ENCODE assay signal across 8 cellular contexts in the genomic region with DNA sequence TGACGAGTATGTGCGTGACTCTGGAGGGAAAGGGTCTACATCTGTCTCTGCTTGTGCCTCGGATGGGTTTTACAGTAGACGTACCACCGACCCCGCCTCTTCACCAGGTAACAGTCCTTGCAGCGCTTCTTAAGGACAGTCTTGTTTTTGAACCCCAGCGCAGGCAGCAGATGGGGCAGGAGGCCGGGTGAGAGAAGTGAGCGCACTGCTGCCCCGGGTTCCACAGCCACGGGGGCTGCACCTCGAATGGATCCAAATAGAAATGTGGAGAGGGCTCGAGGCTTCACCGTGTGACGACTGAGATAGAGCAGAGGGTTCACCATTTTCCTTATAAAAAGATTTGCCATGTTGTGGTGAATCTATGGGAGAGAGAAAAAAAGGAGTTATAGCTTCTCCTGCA. TPM values are rescaled to one million over a fixed set of nuclear protein-coding genes. Genes with fewer than 3 reads are reported as not detected.
DNase-seq lines count a peak whose midpoint lies in the region; ATAC-seq and TF ChIP-seq lines count a peak whose summit lies in the region.
"Not testable (repeated sequence)": the region's sequence is repeated elsewhere in the genome, so short reads cannot be mapped to it uniquely, and the experiment has no call there.

No MANE protein-coding gene starts in this region.

- POLR2A ChIA-PET in AG04449 (lab: Yijun Ruan, JAX): interaction anchor here (0.8 to 1.0 kb wide), 2 partner anchors 8 to 951 kb away, joined by 4 read pairs; no protein-coding TSS in a partner anchor
- POLR2A ChIA-PET in naive thymus-derived CD8-positive, alpha-beta T cell (lab: Charles Lee): interaction anchor here (3.2 to 4.4 kb wide), 2 partner anchors 7 to 12 kb away, joined by 29 to 40 read pairs; no protein-coding TSS in a partner anchor

- peaks cover 32% of the 10 kb centered on the region for H3K36me3 Mint-ChIP-seq in activated naive CD4-positive, alpha-beta T cell treated with anti-CD3 and anti-CD28 coated beads for 36 hours (ENCODE audit: low read depth)
- H3K36me3 Mint-ChIP-seq in naive thymus-derived CD8-positive, alpha-beta T cell: peaks cover 5 to 17% (median 8%) of the 10 kb centered on the region in 3 donors

- in situ Hi-C loops in HAP-1 (cut with MboI; ENCODE audit: low sequenced_read_pairs): not testable (repeated sequence)

- H3K27ac Mint-ChIP-seq in activated naive CD4-positive, alpha-beta T cell treated with anti-CD3 and anti-CD28 coated beads for 36 hours: peak overlapping the region; percentile 84
- H3K27ac Mint-ChIP-seq in naive thymus-derived CD8-positive, alpha-beta T cell: peak overlapping the region; percentile 25 to 99 (median 80)

- not testable (repeated sequence) for DNase-seq in AG04449 (ENCODE audit: low read depth, low spot score); HAP-1 (ENCODE audit: low spot score in 2 of 2); activated naive CD4-positive, alpha-beta T cell treated with anti-CD3 and anti-CD28 coated beads for 36 hours; iPS DF 6.9 (ENCODE audit: low read depth, low spot score)
- DNase-seq in RWPE2 (ENCODE audit: low spot score) (peak; percentile 58), spleen (peak; percentile 79)
- peak in 1 of 10 donors; percentile 42 for DNase-seq in naive thymus-derived CD8-positive, alpha-beta T cell

- H3K27ac ChIP-seq in RWPE2 (ENCODE audit: poor library complexity, severe bottlenecking) (peak overlapping the region; percentile 54), spleen (peak overlapping the region in 3 of 8 donors; percentile 91)
- not testable (repeated sequence) for H3K27ac ChIP-seq in ectodermal cell (ENCODE audit: insufficient read depth, low read depth, low read length, poor library complexity, severe bottlenecking); iPS DF 6.9 (ENCODE audit: low read length)

- WGBS in ectodermal cell, 2 experiments: 91% methylated on average over 16 of the region's 16 CpGs
- no CpG with 5 or more reads among the region's 16 CpGs for WGBS in iPS DF 6.9 (ENCODE audit: insufficient coverage, insufficient read length)
- WGBS in spleen, 5 donors: 90 to 94% (median 92%) methylated on average over 16 of the region's 16 CpGs

- not testable (repeated sequence) for H3K4me1 ChIP-seq in HAP-1; ectodermal cell (ENCODE audit: control insufficient read depth, insufficient read depth, low read length); iPS DF 6.9 (ENCODE audit: control insufficient read depth, insufficient read depth, low read length)
- H3K4me1 ChIP-seq in RWPE2 (ENCODE audit: insufficient read depth, poor library complexity, severe bottlenecking) (peaks cover 11% of the 10 kb centered on the region), spleen (peaks cover 18 to 79% (median 55%) of the 10 kb centered on the region in 6 donors)

- TF ChIP-seq CTCF in AG04449 (IDR thresholded peaks at IDR 0.05; ENCODE audit: insufficient read depth, low read length, missing control alignments); RWPE2 (IDR thresholded peaks at IDR 0.05; ENCODE audit: poor library complexity, severe bottlenecking); spleen (IDR thresholded peaks at IDR 0.05 in 8 of 11, conservative IDR thresholded peaks at IDR 0.05 in 3 of 11): not testable (repeated sequence)

- peaks cover 37% of the 10 kb centered on the region for H3K36me3 ChIP-seq in HAP-1 (replicated peaks)
- peaks cover 35% of the 10 kb centered on the region for H3K36me3 ChIP-seq in RWPE2 (ENCODE audit: low read depth)
- peaks cover 21% of the 10 kb centered on the region for H3K36me3 ChIP-seq in ectodermal cell (ENCODE audit: control insufficient read depth, insufficient read depth, low read length)
- peaks cover 18% of the 10 kb centered on the region for H3K36me3 ChIP-seq in iPS DF 6.9 (ENCODE audit: control insufficient read depth, insufficient read depth, low read length)
- H3K36me3 ChIP-seq in spleen: peaks cover 0 to 42% (median 29%) of the 10 kb centered on the region in 6 donors

- H3K4me3 ChIP-seq in AG04449 (ENCODE audit: low read depth, low read length): peak overlapping the region; percentile 77
- peak overlapping the region; percentile 95 for H3K4me3 ChIP-seq in HAP-1
- peak overlapping the region; percentile 90 for H3K4me3 ChIP-seq in RWPE2 (ENCODE audit: severe bottlenecking)
- peak overlapping the region; percentile 93 for H3K4me3 ChIP-seq in ectodermal cell (ENCODE audit: insufficient read depth, low read depth, low read length)
- peak overlapping the region; percentile 83; the same call in 1 of the 2 replicates for H3K4me3 ChIP-seq in iPS DF 6.9 (ENCODE audit: low read length)
- H3K4me3 ChIP-seq in spleen: peak overlapping the region in 7 of 8 donors; percentile 90 to 99 (median 97)

- CTCF ChIA-PET in AG04449 (lab: Yijun Ruan, JAX): interaction anchor here (2.0 to 2.1 kb wide), 2 partner anchors 26 to 35 kb away, joined by 6 to 7 read pairs; no protein-coding TSS in a partner anchor
- CTCF ChIA-PET in activated naive CD4-positive, alpha-beta T cell treated with anti-CD3 and anti-CD28 coated beads for 36 hours (lab: Charles Lee): interaction anchor here (1.1 to 1.2 kb wide), 2 partner anchors 66 to 130 kb away, joined by 3 read pairs; no protein-coding TSS in a partner anchor

- not testable (repeated sequence) for H3K27me3 Mint-ChIP-seq in activated naive CD4-positive, alpha-beta T cell treated with anti-CD3 and anti-CD28 coated beads for 36 hours (ENCODE audit: low read depth); naive thymus-derived CD8-positive, alpha-beta T cell

- TF ChIP-seq POLR2A in spleen (IDR thresholded peaks at IDR 0.05): not testable (repeated sequence)

- not testable (repeated sequence) for ATAC-seq in RWPE2 (ENCODE audit: low read depth); naive thymus-derived CD8-positive, alpha-beta T cell

- H3K4me1 Mint-ChIP-seq in activated naive CD4-positive, alpha-beta T cell treated with anti-CD3 and anti-CD28 coated beads for 36 hours (ENCODE audit: low read depth): peaks cover 58% of the 10 kb centered on the region
- peaks cover 24 to 72% (median 60%) of the 10 kb centered on the region in 4 donors for H3K4me1 Mint-ChIP-seq in naive thymus-derived CD8-positive, alpha-beta T cell

- not testable (repeated sequence) for H3K9me3 Mint-ChIP-seq in activated naive CD4-positive, alpha-beta T cell treated with anti-CD3 and anti-CD28 coated beads for 36 hours; naive thymus-derived CD8-positive, alpha-beta T cell

- intact Hi-C loops in activated naive CD4-positive, alpha-beta T cell treated with anti-CD3 and anti-CD28 coated beads for 36 hours (cut with micrococcal nuclease): loop anchor here (2.0 to 10.0 kb wide), 3 partner anchors 60 to 484 kb away; no protein-coding TSS in a partner anchor
- intact Hi-C loops in spleen (cut with DNase I; ENCODE audit: low total_unique reads): not testable (repeated sequence)

- H3K4me3 Mint-ChIP-seq in activated naive CD4-positive, alpha-beta T cell treated with anti-CD3 and anti-CD28 coated beads for 36 hours: peak overlapping the region; percentile 99
- peak overlapping the region; percentile 74 to 99 (median 97) for H3K4me3 Mint-ChIP-seq in naive thymus-derived CD8-positive, alpha-beta T cell

- H3K27me3 ChIP-seq in HAP-1 (ENCODE audit: low read depth); RWPE2 (ENCODE audit: insufficient read depth, poor library complexity, severe bottlenecking); ectodermal cell (ENCODE audit: control insufficient read depth, insufficient read depth, low read length, poor library complexity, severe bottlenecking); iPS DF 6.9 (ENCODE audit: control insufficient read depth, insufficient read depth, low read length); spleen (replicated peaks in 1 of 7): not testable (repeated sequence)

- not testable (repeated sequence) for H3K9me3 ChIP-seq in HAP-1; RWPE2 (ENCODE audit: severe bottlenecking); ectodermal cell (ENCODE audit: control insufficient read depth, low read length); iPS DF 6.9 (ENCODE audit: control insufficient read depth, insufficient read depth, low read length); spleen

RNA-seq across cellular contexts. Expression of a gene that starts 1.0 kb away (rescaled TPM):
- 10 to 100 TPM; 60.7 to 63.4 TPM for total RNA-seq in activated naive CD4-positive, alpha-beta T cell treated with anti-CD3 and anti-CD28 coated beads for 36 hours
- polyA plus RNA-seq in ectodermal cell (2013, experiment 1 of 4): 63.0 TPM
- polyA plus RNA-seq in ectodermal cell (2013, experiment 2 of 4): 53.9 TPM
- 65.8 TPM for polyA plus RNA-seq in ectodermal cell (2013, experiment 3 of 4)
- polyA plus RNA-seq in ectodermal cell (2013, experiment 4 of 4): 70.6 TPM
- 10 to 100 TPM; 25.8 to 30.9 TPM for total RNA-seq in naive thymus-derived CD8-positive, alpha-beta T cell
- 10 to 100 TPM; 61.6 to 84.3 (median 71.6) TPM for polyA plus RNA-seq in naive thymus-derived CD8-positive, alpha-beta T cell
- total RNA-seq in spleen: 10 to 100 TPM; 20.3 to 45.0 (median 22.0) TPM
- polyA plus RNA-seq in spleen: 10 to 100 TPM; 59.3 to 77.3 (median 66.2) TPM

RNA-seq across cellular contexts. Expression of a gene that starts 2.6 kb away (rescaled TPM):
- 10 to 100 TPM; 39.5 to 44.6 TPM for total RNA-seq in activated naive CD4-positive, alpha-beta T cell treated with anti-CD3 and anti-CD28 coated beads for 36 hours
- polyA plus RNA-seq in ectodermal cell (2013, experiment 1 of 4): 83.7 TPM
- polyA plus RNA-seq in ectodermal cell (2013, experiment 2 of 4): 77.0 TPM
- 77.2 TPM for polyA plus RNA-seq in ectodermal cell (2013, experiment 3 of 4)
- 78.0 TPM for polyA plus RNA-seq in ectodermal cell (2013, experiment 4 of 4)
- 10 to 100 TPM; 12.6 to 16.8 TPM for total RNA-seq in naive thymus-derived CD8-positive, alpha-beta T cell
- 10 to 100 TPM; 69.3 to 75.8 (median 70.9) TPM for polyA plus RNA-seq in naive thymus-derived CD8-positive, alpha-beta T cell
- total RNA-seq in spleen: 10 to 100 TPM; 18.2 to 38.4 (median 25.1) TPM
- 10 to 100 TPM; 36.7 to 74.2 (median 49.3) TPM for polyA plus RNA-seq in spleen
